Comparison of ENCODE assay signal across 7 cellular contexts in genomic region chr13:91313103-91313502, GRCh38. TPM values are rescaled to one million over a fixed set of nuclear protein-coding genes. Genes with fewer than 3 reads are reported as not detected.
DNase-seq lines count a peak whose midpoint lies in the region; ATAC-seq and TF ChIP-seq lines count a peak whose summit lies in the region.

No MANE protein-coding gene starts in this region.

- DNase-seq in G401 (ENCODE audit: low spot score) (peak; percentile 31), RWPE1 (ENCODE audit: low spot score) (no peak), ovary (no peak), GF-D8 (lab: John Stamatoyannopoulos, UW) (no peak)
- DNase-seq in effector memory CD8-positive, alpha-beta T cell: peak in 2 of 3 experiments; percentile 5 to 22

- POLR2A ChIA-PET in RWPE1 (lab: Yijun Ruan, JAX; ENCODE audit: low non-redundant PET): no interaction called here

- no peak overlapping the region for H3K27ac Mint-ChIP-seq in effector memory CD8-positive, alpha-beta T cell

- no peak for TF ChIP-seq POLR2A in ovary (IDR thresholded peaks at IDR 0.05)

- H3K4me3 Mint-ChIP-seq in effector memory CD8-positive, alpha-beta T cell: peak overlapping the region in 1 of 2 donors; percentile 46

- intact Hi-C loops in ovary (cut with DNase I): no loop called here

- 9 to 18% (median 10%) methylated on average over 5 of the region's 5 CpGs for WGBS in ovary, 3 donors

- ATAC-seq in GM19035 (IDR thresholded peaks at IDR 0.05; ENCODE audit: unreplicated experiment) (peak; percentile 89), HG03097 (IDR thresholded peaks at IDR 0.05; ENCODE audit: low FRiP score, unreplicated experiment) (peak; percentile 77)
- peak; percentile 78 for ATAC-seq in effector memory CD8-positive, alpha-beta T cell (replicated peaks)

- H3K27ac ChIP-seq in RWPE1: no peak overlapping the region
- no peak overlapping the region for H3K27ac ChIP-seq in ovary

- no peaks in the 10 kb centered on the region for H3K4me1 ChIP-seq in ovary (ENCODE audit: insufficient read depth)

- H3K36me3 Mint-ChIP-seq in effector memory CD8-positive, alpha-beta T cell (ENCODE audit: insufficient read depth): no peaks in the 10 kb centered on the region

- H3K9me3 Mint-ChIP-seq in effector memory CD8-positive, alpha-beta T cell: no peaks in the 10 kb centered on the region

- no peak overlapping the region for H3K4me3 ChIP-seq in ovary

- H3K36me3 ChIP-seq in ovary: no peaks in the 10 kb centered on the region

- TF ChIP-seq CTCF in RWPE1 (conservative IDR thresholded peaks at IDR 0.05; ENCODE audit: low read depth): peak; percentile 34
- peak in 2 of 3 donors; percentile 25 to 34 for TF ChIP-seq CTCF in ovary (IDR thresholded peaks at IDR 0.05)

- H3K9me3 ChIP-seq in ovary: no peaks in the 10 kb centered on the region

- H3K4me1 Mint-ChIP-seq in effector memory CD8-positive, alpha-beta T cell (ENCODE audit: low read depth in 2 of 2): peaks cover 0 to 4% of the 10 kb centered on the region in 2 donors

- peaks cover 0 to 18% of the 10 kb centered on the region in 2 donors for H3K27me3 Mint-ChIP-seq in effector memory CD8-positive, alpha-beta T cell

- in situ Hi-C loops in G401 (cut with HindIII; ENCODE audit: low sequenced_read_pairs): no loop called here

- H3K27me3 ChIP-seq in ovary: no peaks in the 10 kb centered on the region

- no peak for TF ChIP-seq EP300 in ovary (IDR thresholded peaks at IDR 0.05)

- CTCF ChIA-PET in RWPE1 (lab: Yijun Ruan, JAX): no interaction called here

RNA-seq across cellular contexts. Expression of gene MIR17HG, which starts 34.4 kb away (rescaled TPM):
- total RNA-seq in G401 (2014; rRNA removed; shearing (Covaris generic)): 6.6 and 7.8 TPM in 2 replicates
- total RNA-seq in ovary: 1 to 10 TPM; 4.3 to 7.9 (median 5.3) TPM
- polyA plus RNA-seq in ovary: 1 to 10 TPM in 1 of 2 donors, under 1 TPM in 1; 0.82 to 1.1 TPM

Comparison
In these comparisons a context has a peak if more than half of its experiments do, and no peak if none do; other contexts are left out.
1. DNase-seq: peak in G401 (single experiment) and effector memory CD8-positive, alpha-beta T cell (2 of 3); none in RWPE1 (single experiment), ovary (0 of 5) and GF-D8 (single experiment).
2. Peak in every context shown above with its lines, with median percentiles within 50 percentile points of each other: ATAC-seq.